Comparison of ENCODE assay signal across 1 cellular context in genomic region chr19:19170053-19170945, GRCh38.
TF ChIP-seq lines count a peak whose summit lies in the region.

TSS of gene MEF2B (minus strand) at chr19:19170263. CDS start at chr19:19150735, 19,528 bp downstream.

TF ChIP-seq in GM12878, 131 proteins besides CTCF, POLR2A, EP300 and RAD21 (continued from another document and continues in another):
- TF ChIP-seq REST (IDR thresholded peaks at IDR 0.05; ENCODE audit: low read depth, low read length) (no peak), ZNF24 (IDR thresholded peaks at IDR 0.05) (no peak), EZH2 (IDR thresholded peaks at IDR 0.05; ENCODE audit: borderline replicate concordance, control insufficient read depth, low read depth, low read length) (no peak), MXI1 (IDR thresholded peaks at IDR 0.05; ENCODE audit: low read depth, low read length) (no peak), MYB (IDR thresholded peaks at IDR 0.05; ENCODE audit: borderline replicate concordance, low read depth, low read length) (no peak), SIN3A (IDR thresholded peaks at IDR 0.05; ENCODE audit: low read depth, low read length) (no peak), ZBED1 (IDR thresholded peaks at IDR 0.05; ENCODE audit: borderline replicate concordance) (no peak), DPF2 (IDR thresholded peaks at IDR 0.05) (peak; percentile 45; the same call in 1 of the 2 replicates), CHD2 (IDR thresholded peaks at IDR 0.05; ENCODE audit: borderline replicate concordance, low read depth, low read length) (no peak), MEF2A (IDR thresholded peaks at IDR 0.05; ENCODE audit: insufficient read depth, low read depth, low read length) (no peak), GATAD2B (conservative IDR thresholded peaks at IDR 0.05; ENCODE audit: low read depth) (0 out of 2 replicates have a peak, but pooled peaks have one; percentile 27), SUZ12 (IDR thresholded peaks at IDR 0.05; ENCODE audit: unreplicated experiment) (no peak), KDM1A (IDR thresholded peaks at IDR 0.05; ENCODE audit: borderline replicate concordance) (no peak), RELB (IDR thresholded peaks at IDR 0.05; ENCODE audit: low read depth) (no peak), JUND (IDR thresholded peaks at IDR 0.05; ENCODE audit: low read depth, low read length) (no peak), POU2F2 (IDR thresholded peaks at IDR 0.05; ENCODE audit: borderline replicate concordance, low read depth, low read length) (peak; percentile 97; the same call in 2 of the 3 replicates), JUNB (IDR thresholded peaks at IDR 0.05) (no peak), PBX3 (IDR thresholded peaks at IDR 0.05; ENCODE audit: insufficient replicate concordance, low read depth, low read length) (no peak), POLR2AphosphoS5 (IDR thresholded peaks at IDR 0.05; ENCODE audit: low read length) (peak; percentile 85), RUNX3 (IDR thresholded peaks at IDR 0.05; ENCODE audit: low read length) (no peak), BCLAF1 (IDR thresholded peaks at IDR 0.05) (no peak), CREM (IDR thresholded peaks at IDR 0.05; ENCODE audit: low read depth) (no peak), FOS (IDR thresholded peaks at IDR 0.05; ENCODE audit: borderline replicate concordance, extremely low read depth, insufficient read length) (no peak), TARDBP (IDR thresholded peaks at IDR 0.05; ENCODE audit: borderline replicate concordance) (no peak), RFX5 (IDR thresholded peaks at IDR 0.05; ENCODE audit: low read depth, low read length) (no peak), GABPA (IDR thresholded peaks at IDR 0.05; ENCODE audit: low read depth) (no peak), STAT3 (IDR thresholded peaks at IDR 0.05; ENCODE audit: low read depth, low read length) (no peak), TCF12 (IDR thresholded peaks at IDR 0.05; ENCODE audit: low read depth, low read length) (no peak), BHLHE40 (IDR thresholded peaks at IDR 0.05; ENCODE audit: borderline replicate concordance in 1 of 2, low read depth in 2 of 2, low read length in 1 of 2) (peak; percentile 57 to 88; a peak in 3 of 4 replicates), ZNF207 (IDR thresholded peaks at IDR 0.05; ENCODE audit: borderline replicate concordance) (no peak), SP1 (IDR thresholded peaks at IDR 0.05; ENCODE audit: low read depth, low read length) (peak; percentile 77), IRF5 (IDR thresholded peaks at IDR 0.05; ENCODE audit: borderline replicate concordance) (no peak), NR2C1 (IDR thresholded peaks at IDR 0.05) (peak; percentile 53; the same call in 1 of the 2 replicates), ZNF384 (IDR thresholded peaks at IDR 0.05; ENCODE audit: borderline replicate concordance, low read depth, low read length) (no peak), NFYA (IDR thresholded peaks at IDR 0.05; ENCODE audit: borderline replicate concordance, low read depth, low read length) (no peak)
- TF ChIP-seq, protein P1, sequence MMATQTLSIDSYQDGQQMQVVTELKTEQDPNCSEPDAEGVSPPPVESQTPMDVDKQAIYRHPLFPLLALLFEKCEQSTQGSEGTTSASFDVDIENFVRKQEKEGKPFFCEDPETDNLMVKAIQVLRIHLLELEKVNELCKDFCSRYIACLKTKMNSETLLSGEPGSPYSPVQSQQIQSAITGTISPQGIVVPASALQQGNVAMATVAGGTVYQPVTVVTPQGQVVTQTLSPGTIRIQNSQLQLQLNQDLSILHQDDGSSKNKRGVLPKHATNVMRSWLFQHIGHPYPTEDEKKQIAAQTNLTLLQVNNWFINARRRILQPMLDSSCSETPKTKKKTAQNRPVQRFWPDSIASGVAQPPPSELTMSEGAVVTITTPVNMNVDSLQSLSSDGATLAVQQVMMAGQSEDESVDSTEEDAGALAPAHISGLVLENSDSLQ (IDR thresholded peaks at IDR 0.05) = peak; percentile 11; the same call in 1 of the 2 replicates
- TF ChIP-seq, protein P2, sequence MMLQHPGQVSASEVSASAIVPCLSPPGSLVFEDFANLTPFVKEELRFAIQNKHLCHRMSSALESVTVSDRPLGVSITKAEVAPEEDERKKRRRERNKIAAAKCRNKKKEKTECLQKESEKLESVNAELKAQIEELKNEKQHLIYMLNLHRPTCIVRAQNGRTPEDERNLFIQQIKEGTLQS (IDR thresholded peaks at IDR 0.05; ENCODE audit: borderline replicate concordance, extremely low read depth, low read depth, low read length) = no peak
- TF ChIP-seq, protein P3, sequence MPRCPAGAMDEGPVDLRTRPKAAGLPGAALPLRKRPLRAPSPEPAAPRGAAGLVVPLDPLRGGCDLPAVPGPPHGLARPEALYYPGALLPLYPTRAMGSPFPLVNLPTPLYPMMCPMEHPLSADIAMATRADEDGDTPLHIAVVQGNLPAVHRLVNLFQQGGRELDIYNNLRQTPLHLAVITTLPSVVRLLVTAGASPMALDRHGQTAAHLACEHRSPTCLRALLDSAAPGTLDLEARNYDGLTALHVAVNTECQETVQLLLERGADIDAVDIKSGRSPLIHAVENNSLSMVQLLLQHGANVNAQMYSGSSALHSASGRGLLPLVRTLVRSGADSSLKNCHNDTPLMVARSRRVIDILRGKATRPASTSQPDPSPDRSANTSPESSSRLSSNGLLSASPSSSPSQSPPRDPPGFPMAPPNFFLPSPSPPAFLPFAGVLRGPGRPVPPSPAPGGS (IDR thresholded peaks at IDR 0.05; ENCODE audit: borderline replicate concordance, insufficient read depth, low read depth, low read length, poor library complexity, severe bottlenecking) = peak; percentile 66
- TF ChIP-seq, protein P4, sequence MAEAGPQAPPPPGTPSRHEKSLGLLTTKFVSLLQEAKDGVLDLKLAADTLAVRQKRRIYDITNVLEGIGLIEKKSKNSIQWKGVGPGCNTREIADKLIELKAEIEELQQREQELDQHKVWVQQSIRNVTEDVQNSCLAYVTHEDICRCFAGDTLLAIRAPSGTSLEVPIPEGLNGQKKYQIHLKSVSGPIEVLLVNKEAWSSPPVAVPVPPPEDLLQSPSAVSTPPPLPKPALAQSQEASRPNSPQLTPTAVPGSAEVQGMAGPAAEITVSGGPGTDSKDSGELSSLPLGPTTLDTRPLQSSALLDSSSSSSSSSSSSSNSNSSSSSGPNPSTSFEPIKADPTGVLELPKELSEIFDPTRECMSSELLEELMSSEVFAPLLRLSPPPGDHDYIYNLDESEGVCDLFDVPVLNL (IDR thresholded peaks at IDR 0.05; ENCODE audit: low read depth, low read length) = no peak
- TF ChIP-seq, protein P5, sequence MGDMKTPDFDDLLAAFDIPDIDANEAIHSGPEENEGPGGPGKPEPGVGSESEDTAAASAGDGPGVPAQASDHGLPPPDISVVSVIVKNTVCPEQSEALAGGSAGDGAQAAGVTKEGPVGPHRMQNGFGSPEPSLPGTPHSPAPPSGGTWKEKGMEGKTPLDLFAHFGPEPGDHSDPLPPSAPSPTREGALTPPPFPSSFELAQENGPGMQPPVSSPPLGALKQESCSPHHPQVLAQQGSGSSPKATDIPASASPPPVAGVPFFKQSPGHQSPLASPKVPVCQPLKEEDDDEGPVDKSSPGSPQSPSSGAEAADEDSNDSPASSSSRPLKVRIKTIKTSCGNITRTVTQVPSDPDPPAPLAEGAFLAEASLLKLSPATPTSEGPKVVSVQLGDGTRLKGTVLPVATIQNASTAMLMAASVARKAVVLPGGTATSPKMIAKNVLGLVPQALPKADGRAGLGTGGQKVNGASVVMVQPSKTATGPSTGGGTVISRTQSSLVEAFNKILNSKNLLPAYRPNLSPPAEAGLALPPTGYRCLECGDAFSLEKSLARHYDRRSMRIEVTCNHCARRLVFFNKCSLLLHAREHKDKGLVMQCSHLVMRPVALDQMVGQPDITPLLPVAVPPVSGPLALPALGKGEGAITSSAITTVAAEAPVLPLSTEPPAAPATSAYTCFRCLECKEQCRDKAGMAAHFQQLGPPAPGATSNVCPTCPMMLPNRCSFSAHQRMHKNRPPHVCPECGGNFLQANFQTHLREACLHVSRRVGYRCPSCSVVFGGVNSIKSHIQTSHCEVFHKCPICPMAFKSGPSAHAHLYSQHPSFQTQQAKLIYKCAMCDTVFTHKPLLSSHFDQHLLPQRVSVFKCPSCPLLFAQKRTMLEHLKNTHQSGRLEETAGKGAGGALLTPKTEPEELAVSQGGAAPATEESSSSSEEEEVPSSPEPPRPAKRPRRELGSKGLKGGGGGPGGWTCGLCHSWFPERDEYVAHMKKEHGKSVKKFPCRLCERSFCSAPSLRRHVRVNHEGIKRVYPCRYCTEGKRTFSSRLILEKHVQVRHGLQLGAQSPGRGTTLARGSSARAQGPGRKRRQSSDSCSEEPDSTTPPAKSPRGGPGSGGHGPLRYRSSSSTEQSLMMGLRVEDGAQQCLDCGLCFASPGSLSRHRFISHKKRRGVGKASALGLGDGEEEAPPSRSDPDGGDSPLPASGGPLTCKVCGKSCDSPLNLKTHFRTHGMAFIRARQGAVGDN (IDR thresholded peaks at IDR 0.05) = 0 out of 2 replicates have a peak, but pooled peaks have one; percentile 50
- TF ChIP-seq, protein P6, sequence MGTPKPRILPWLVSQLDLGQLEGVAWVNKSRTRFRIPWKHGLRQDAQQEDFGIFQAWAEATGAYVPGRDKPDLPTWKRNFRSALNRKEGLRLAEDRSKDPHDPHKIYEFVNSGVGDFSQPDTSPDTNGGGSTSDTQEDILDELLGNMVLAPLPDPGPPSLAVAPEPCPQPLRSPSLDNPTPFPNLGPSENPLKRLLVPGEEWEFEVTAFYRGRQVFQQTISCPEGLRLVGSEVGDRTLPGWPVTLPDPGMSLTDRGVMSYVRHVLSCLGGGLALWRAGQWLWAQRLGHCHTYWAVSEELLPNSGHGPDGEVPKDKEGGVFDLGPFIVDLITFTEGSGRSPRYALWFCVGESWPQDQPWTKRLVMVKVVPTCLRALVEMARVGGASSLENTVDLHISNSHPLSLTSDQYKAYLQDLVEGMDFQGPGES (IDR thresholded peaks at IDR 0.05) = no peak
